ENCODE assay signal across 9 cellular contexts in genomic region chrX:129759576-129760061, GRCh38. TPM values are rescaled to one million over a fixed set of nuclear protein-coding genes. Genes with fewer than 3 reads are reported as not detected.
DNase-seq lines count a peak whose midpoint lies in the region; TF ChIP-seq lines count a peak whose summit lies in the region.
"Had no signal": no experiment of that assay in that cellular context is flagged by ENCODE, and none has a peak within 500 bp of the region (broad histone marks: within the 10 kb centered on the region; RNA-seq: fewer than 3 reads in every experiment).

No MANE protein-coding gene starts in this region.

- peak; percentile 3 for DNase-seq in G401 (ENCODE audit: low spot score)
- DNase-seq in LHCN-M2 (ENCODE audit: low read depth) = peak; percentile 71
- peak; percentile 39 for DNase-seq in activated T-helper 9 cell treated with anti-CD3 and anti-CD28 coated beads, Interleukin-2, amount 50 U/mL, for 16 hours (ENCODE audit: low read depth)
- DNase-seq in glomerular visceral epithelial cell (ENCODE audit: extremely low spot score) = peak; percentile 65
- DNase-seq in stimulated activated CD4-positive, alpha-beta T cell treated with anti-CD3 and anti-CD28 coated beads, Interleukin-15, amount 100 ng/mL, for 24 hours = peak; percentile 68
- no peak for DNase-seq in NCI-H2196 treated with DMSO at 0.1 percent for 48 hours (lab: John Stamatoyannopoulos, UW; ENCODE audit: unreplicated experiment)
- DNase-seq in smooth muscle cell (lab: John Stamatoyannopoulos, UW; ENCODE audit: unreplicated experiment) = no peak
- no peak for DNase-seq in DMS114 treated with DMSO at 0.1 percent for 48 hours (lab: John Stamatoyannopoulos, UW; ENCODE audit: unreplicated experiment)

- no peaks in the 10 kb centered on the region for H3K36me3 ChIP-seq in smooth muscle cell (ENCODE audit: low read depth)

- no peak overlapping the region for H3K4me2 ChIP-seq in smooth muscle cell

- H3K4me3 ChIP-seq in smooth muscle cell = no peak overlapping the region
- H3K4me3 ChIP-seq: lung had no signal

- H3K4me1 ChIP-seq in smooth muscle cell (ENCODE audit: low read depth) = no peaks in the 10 kb centered on the region

- no peak overlapping the region for H2AFZ ChIP-seq in smooth muscle cell (ENCODE audit: low read depth)

- no peaks in the 10 kb centered on the region for H3K9me3 ChIP-seq in smooth muscle cell (replicated peaks; ENCODE audit: low read depth)

- H3K27me3 ChIP-seq in smooth muscle cell (ENCODE audit: low read depth) = no peaks in the 10 kb centered on the region

- H3K9ac ChIP-seq in smooth muscle cell (ENCODE audit: low read depth) = no peak overlapping the region

- H4K20me1 ChIP-seq in smooth muscle cell (ENCODE audit: low read depth) = no peaks in the 10 kb centered on the region

- H3K79me2 ChIP-seq in smooth muscle cell (ENCODE audit: low read depth) = no peaks in the 10 kb centered on the region

- no peak for TF ChIP-seq CTCF in smooth muscle cell (IDR thresholded peaks at IDR 0.05; ENCODE audit: borderline replicate concordance, insufficient read depth, poor library complexity, severe bottlenecking)

- in situ Hi-C loops in G401 (cut with HindIII; ENCODE audit: low sequenced_read_pairs) = no loop called here

- 66% methylated on average over 14 of the region's 14 CpGs for WGBS in smooth muscle cell (ENCODE audit: low lambda C conversion rate)

- no peak overlapping the region for H3K27ac ChIP-seq in smooth muscle cell (ENCODE audit: low read depth)

- H3F3A ChIP-seq in smooth muscle cell (ENCODE audit: low read depth) = no peaks in the 10 kb centered on the region

RNA-seq across cellular contexts. Expression of gene SASH3, which starts 20.1 kb away (rescaled TPM):
- not detected in 2 replicates for total RNA-seq in G401 (2014; rRNA removed; shearing (Covaris generic))
- total RNA-seq in LHCN-M2 (2014; rRNA removed) (not detected in 2 replicates), smooth muscle cell (not detected in 2 replicates)
- polyA plus RNA-seq in LHCN-M2 (2012) = not detected
- not detected in 2 replicates for polyA plus RNA-seq in smooth muscle cell

RNA-seq across cellular contexts. Expression of gene XPNPEP2, which starts 20.8 kb away (rescaled TPM):
- not detected in 2 replicates for total RNA-seq in G401 (2014; rRNA removed; shearing (Covaris generic))
- not detected in 2 replicates for total RNA-seq in LHCN-M2 (2014; rRNA removed)
- not detected for polyA plus RNA-seq in LHCN-M2 (2012)
- total RNA-seq in smooth muscle cell = 0.09 TPM in 1 of 2 replicates, not detected in the other
- polyA plus RNA-seq in smooth muscle cell = 0.13 and 0.46 TPM in 2 replicates

Comparison
In these comparisons a context has a peak if more than half of its experiments do, and no peak if none do; other contexts are left out.
1. DNase-seq: peak in G401 (single experiment), LHCN-M2 (single experiment), activated T-helper 9 cell treated with anti-CD3 and anti-CD28 coated beads, Interleukin-2, amount 50 U/mL, for 16 hours (single experiment), glomerular visceral epithelial cell (single experiment) and stimulated activated CD4-positive, alpha-beta T cell treated with anti-CD3 and anti-CD28 coated beads, Interleukin-15, amount 100 ng/mL, for 24 hours (single experiment); none in NCI-H2196 treated with DMSO at 0.1 percent for 48 hours (single experiment), smooth muscle cell (single experiment) and DMS114 treated with DMSO at 0.1 percent for 48 hours (single experiment).